ENCODE assay signal across 1 cellular context in genomic region chr22:31630331-31631329, GRCh38.
TF ChIP-seq lines count a peak whose summit lies in the region.

No MANE protein-coding gene starts in this region.

TF ChIP-seq in K562, 482 proteins besides CTCF, POLR2A, EP300 and RAD21 (continued from another document and continues in another):
- TF ChIP-seq PRDM10 (IDR thresholded peaks at IDR 0.05; ENCODE audit: partially characterized antibody) (peak; percentile 94), SRF (CRISPR knock-in tag; IDR thresholded peaks at IDR 0.05) (no peak), TCF7L2 (IDR thresholded peaks at IDR 0.05; ENCODE audit: low read depth, low read length) (no peak), MITF (IDR thresholded peaks at IDR 0.05) (no peak), ZNF717 (CRISPR knock-in tag; IDR thresholded peaks at IDR 0.05) (no peak), ZNF551 (CRISPR knock-in tag; IDR thresholded peaks at IDR 0.05) (no peak), CGGBP1 (CRISPR knock-in tag; IDR thresholded peaks at IDR 0.05) (no peak), ZNF830 (CRISPR knock-in tag; IDR thresholded peaks at IDR 0.05) (no peak), ZNF586 (CRISPR knock-in tag; conservative IDR thresholded peaks at IDR 0.05) (no peak), SMAD3 (CRISPR knock-in tag; conservative IDR thresholded peaks at IDR 0.05) (no peak), POU5F1 (IDR thresholded peaks at IDR 0.05; ENCODE audit: borderline replicate concordance, low read depth, low read length, partially characterized antibody) (no peak), CBFA2T3 (IDR thresholded peaks at IDR 0.05) (peak; percentile 26; the same call in 1 of the 2 replicates), TOE1 (IDR thresholded peaks at IDR 0.05; ENCODE audit: borderline replicate concordance) (peak; percentile 55; the same call in 1 of the 2 replicates), TOE1 (CRISPR knock-in tag; IDR thresholded peaks at IDR 0.05; ENCODE audit: borderline replicate concordance, low read depth) (no peak), CBX3 (IDR thresholded peaks at IDR 0.05; ENCODE audit: borderline replicate concordance in 1 of 2, low read length in 2 of 2) (no peak), ZNF280A (IDR thresholded peaks at IDR 0.05; ENCODE audit: low read depth, partially characterized antibody) (no peak), EGR1 (conservative IDR thresholded peaks at IDR 0.05) (peak; percentile 37), E2F1 (CRISPR knock-in tag; IDR thresholded peaks at IDR 0.05) (no peak), NFIC (IDR thresholded peaks at IDR 0.05) (no peak), SMARCA5 (IDR thresholded peaks at IDR 0.05) (no peak), GABPB2 (CRISPR knock-in tag; conservative IDR thresholded peaks at IDR 0.05) (no peak), NFE2 (IDR thresholded peaks at IDR 0.05; ENCODE audit: low read depth) (0 out of 2 replicates have a peak, but pooled peaks have one; percentile 10), ZNF23 (CRISPR knock-in tag; IDR thresholded peaks at IDR 0.05) (no peak), GABPA (tag; conservative IDR thresholded peaks at IDR 0.05; ENCODE audit: low read depth) (peak; percentile 90), SMC3 (conservative IDR thresholded peaks at IDR 0.05; ENCODE audit: insufficient read depth, low read depth, low read length) (no peak), PURB (CRISPR knock-in tag; IDR thresholded peaks at IDR 0.05; ENCODE audit: low read depth) (no peak), PRPF4 (IDR thresholded peaks at IDR 0.05; ENCODE audit: insufficient read depth, low read depth, low read length, poor library complexity, severe bottlenecking) (no peak), ZEB2 (IDR thresholded peaks at IDR 0.05) (no peak), CSDE1 (IDR thresholded peaks at IDR 0.05) (no peak), NFXL1 (CRISPR knock-in tag; IDR thresholded peaks at IDR 0.05) (no peak), ZFX (CRISPR knock-in tag; IDR thresholded peaks at IDR 0.05) (peak; percentile 66), TFE3 (CRISPR knock-in tag; IDR thresholded peaks at IDR 0.05) (no peak), TEAD4 (IDR thresholded peaks at IDR 0.05; ENCODE audit: low read length) (no peak), TEAD4 (CRISPR knock-in tag; IDR thresholded peaks at IDR 0.05; ENCODE audit: borderline replicate concordance) (no peak), SRSF9 (IDR thresholded peaks at IDR 0.05; ENCODE audit: borderline replicate concordance, low read depth, low read length) (no peak), ZNF224 (CRISPR knock-in tag; IDR thresholded peaks at IDR 0.05) (no peak), POLR2G (IDR thresholded peaks at IDR 0.05; ENCODE audit: low read depth, low read length) (peak; percentile 89), ZBTB12 (CRISPR knock-in tag; IDR thresholded peaks at IDR 0.05) (no peak), RBM39 (optimal IDR thresholded peaks at IDR 0.05; ENCODE audit: low read depth, low read length) (no peak), MECOM (CRISPR knock-in tag; IDR thresholded peaks at IDR 0.05) (no peak), CBX8 (IDR thresholded peaks at IDR 0.05; ENCODE audit: borderline replicate concordance, extremely low read depth, low read depth, low read length, poor library complexity, severe bottlenecking) (no peak), SREBF2 (CRISPR knock-in tag; IDR thresholded peaks at IDR 0.05) (no peak), NFYB (IDR thresholded peaks at IDR 0.05; ENCODE audit: extremely low read depth, insufficient read length) (peak; percentile 4), RCOR1 (IDR thresholded peaks at IDR 0.05; ENCODE audit: borderline replicate concordance in 1 of 2, low read depth in 2 of 2, low read length in 2 of 2) (no peak), ZNF41 (CRISPR knock-in tag; conservative IDR thresholded peaks at IDR 0.05) (no peak), ZNF408 (CRISPR knock-in tag; IDR thresholded peaks at IDR 0.05; ENCODE audit: low read depth) (no peak), SUPT5H (IDR thresholded peaks at IDR 0.05) (peak; percentile 58; the same call in 1 of the 2 replicates), KDM2B (CRISPR knock-in tag; IDR thresholded peaks at IDR 0.05) (no peak), PBX2 (CRISPR knock-in tag; IDR thresholded peaks at IDR 0.05; ENCODE audit: low read depth) (no peak), PBX2 (tag; conservative IDR thresholded peaks at IDR 0.05; ENCODE audit: low read depth) (no peak), AFF1 (IDR thresholded peaks at IDR 0.05; ENCODE audit: low read depth in 1 of 2, partially characterized antibody in 2 of 2) (no peak), CEBPB (tag; IDR thresholded peaks at IDR 0.05) (no peak), JUN (IDR thresholded peaks at IDR 0.05; ENCODE audit: borderline replicate concordance, low read depth, low read length) (no peak; the same call in 1 of the 2 replicates), JUN (CRISPR knock-in tag; IDR thresholded peaks at IDR 0.05; ENCODE audit: borderline replicate concordance) (no peak), MIER1 (IDR thresholded peaks at IDR 0.05; ENCODE audit: low read depth) (no peak)
